1 cellular context compared by ENCODE assay signal in the genomic region with DNA sequence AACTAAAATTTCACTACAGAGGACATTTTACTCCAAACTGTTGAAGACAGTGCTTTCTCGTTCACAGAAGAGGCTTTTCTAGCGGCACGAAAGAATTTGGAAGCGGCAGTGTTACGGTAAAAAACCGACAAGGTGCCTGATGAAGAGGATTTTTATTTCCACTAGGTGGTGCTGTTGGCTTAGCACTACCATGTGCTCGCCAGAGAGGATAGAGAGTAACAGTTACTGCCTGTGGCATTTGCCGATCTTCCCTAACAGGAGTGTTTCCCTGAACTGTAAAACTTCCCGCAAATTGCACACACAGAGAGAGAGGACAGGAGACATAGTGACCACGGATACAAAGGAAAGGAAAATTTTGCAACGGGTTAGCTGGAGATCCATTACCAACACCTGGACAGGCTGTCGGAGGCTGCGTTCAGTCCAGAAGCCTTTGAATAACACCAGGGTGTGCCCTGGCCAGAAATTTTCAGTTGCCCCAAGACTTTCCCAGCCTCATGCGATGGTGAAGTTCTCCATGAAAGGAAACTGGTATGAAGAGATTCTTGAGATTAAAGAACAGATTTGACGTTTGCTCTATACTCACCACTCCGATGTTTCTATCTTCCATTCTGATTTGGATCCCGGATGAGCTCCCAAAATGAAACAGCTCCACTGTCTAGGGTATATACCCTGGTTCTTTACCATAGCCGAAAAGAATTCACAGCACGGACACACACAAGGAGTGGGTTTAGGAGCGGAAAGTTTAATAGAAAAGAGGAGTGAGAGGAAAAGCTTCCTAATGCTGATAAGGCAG.
TF ChIP-seq lines count a peak whose summit lies in the region.

No MANE protein-coding gene starts in this region.

TF ChIP-seq in HEK293, 187 proteins besides CTCF, POLR2A, EP300 and RAD21 (continued from another document):
- TF ChIP-seq, protein P1, sequence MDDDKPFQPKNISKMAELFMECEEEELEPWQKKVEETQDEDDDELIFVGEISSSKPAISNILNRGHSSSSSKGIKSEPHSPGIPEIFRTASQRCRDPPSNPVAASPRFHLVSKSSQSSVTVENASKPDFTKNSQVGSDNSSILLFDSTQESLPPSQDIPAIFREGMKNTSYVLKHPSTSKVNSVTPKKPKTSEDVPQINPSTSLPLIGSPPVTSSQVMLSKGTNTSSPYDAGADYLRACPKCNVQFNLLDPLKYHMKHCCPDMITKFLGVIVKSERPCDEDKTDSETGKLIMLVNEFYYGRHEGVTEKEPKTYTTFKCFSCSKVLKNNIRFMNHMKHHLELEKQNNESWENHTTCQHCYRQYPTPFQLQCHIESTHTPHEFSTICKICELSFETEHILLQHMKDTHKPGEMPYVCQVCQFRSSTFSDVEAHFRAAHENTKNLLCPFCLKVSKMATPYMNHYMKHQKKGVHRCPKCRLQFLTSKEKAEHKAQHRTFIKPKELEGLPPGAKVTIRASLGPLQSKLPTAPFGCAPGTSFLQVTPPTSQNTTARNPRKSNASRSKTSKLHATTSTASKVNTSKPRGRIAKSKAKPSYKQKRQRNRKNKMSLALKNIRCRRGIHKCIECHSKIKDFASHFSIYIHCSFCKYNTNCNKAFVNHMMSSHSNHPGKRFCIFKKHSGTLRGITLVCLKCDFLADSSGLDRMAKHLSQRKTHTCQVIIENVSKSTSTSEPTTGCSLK (tag by site-specific recombination; IDR thresholded peaks at IDR 0.05) = no peak
- TF ChIP-seq ZNF354C (tag by site-specific recombination; IDR thresholded peaks at IDR 0.05; ENCODE audit: borderline replicate concordance, low read depth) = no peak
- peak; percentile 100 for TF ChIP-seq ZNF2 (tag by site-specific recombination; IDR thresholded peaks at IDR 0.05)
- TF ChIP-seq KLF8 (tag by site-specific recombination; IDR thresholded peaks at IDR 0.05) = no peak
- TF ChIP-seq HOXD13 (CRISPR knock-in tag; IDR thresholded peaks at IDR 0.05; ENCODE audit: borderline replicate concordance) = no peak
- no peak for TF ChIP-seq ZNF777 (tag by site-specific recombination; IDR thresholded peaks at IDR 0.05; ENCODE audit: borderline replicate concordance)
- no peak for TF ChIP-seq ZNF701 (tag by site-specific recombination; IDR thresholded peaks at IDR 0.05)
- TF ChIP-seq ZNF114 (tag by site-specific recombination; IDR thresholded peaks at IDR 0.05) = no peak
- no peak for TF ChIP-seq ZNF175 (tag by site-specific recombination; IDR thresholded peaks at IDR 0.05)
- no peak for TF ChIP-seq ZNF544 (tag by site-specific recombination; IDR thresholded peaks at IDR 0.05)
- TF ChIP-seq ZNF660 (tag by site-specific recombination; IDR thresholded peaks at IDR 0.05) = 0 out of 2 replicates have a peak, but pooled peaks have one; percentile 42
- TF ChIP-seq SCRT2 (tag by site-specific recombination; IDR thresholded peaks at IDR 0.05) = peak; percentile 96
- peak; percentile 75; the same call in 1 of the 2 replicates for TF ChIP-seq ZBTB48 (tag by site-specific recombination; IDR thresholded peaks at IDR 0.05)
- TF ChIP-seq ZNF654 (tag by site-specific recombination; IDR thresholded peaks at IDR 0.05; ENCODE audit: low read depth) = peak; percentile 99
- TF ChIP-seq SETDB1 (IDR thresholded peaks at IDR 0.05; ENCODE audit: insufficient read length, low read length) = peak; percentile 87
- no peak for TF ChIP-seq ZNF169 (tag by site-specific recombination; IDR thresholded peaks at IDR 0.05)
- no peak for TF ChIP-seq ZBTB8A (tag by site-specific recombination; IDR thresholded peaks at IDR 0.05)
- peak; percentile 68; the same call in 1 of the 2 replicates for TF ChIP-seq ZNF600 (tag by site-specific recombination; IDR thresholded peaks at IDR 0.05)
- TF ChIP-seq ZNF394 (tag by site-specific recombination; IDR thresholded peaks at IDR 0.05; ENCODE audit: borderline replicate concordance) = no peak; the same call in 1 of the 2 replicates
- TF ChIP-seq ZNF521 (tag by site-specific recombination; IDR thresholded peaks at IDR 0.05) = no peak
- TF ChIP-seq ZNF350 (tag by site-specific recombination; IDR thresholded peaks at IDR 0.05) = no peak
- peak; percentile 39 for TF ChIP-seq ZNF335 (tag by site-specific recombination; conservative IDR thresholded peaks at IDR 0.05)
- TF ChIP-seq, protein P2, sequence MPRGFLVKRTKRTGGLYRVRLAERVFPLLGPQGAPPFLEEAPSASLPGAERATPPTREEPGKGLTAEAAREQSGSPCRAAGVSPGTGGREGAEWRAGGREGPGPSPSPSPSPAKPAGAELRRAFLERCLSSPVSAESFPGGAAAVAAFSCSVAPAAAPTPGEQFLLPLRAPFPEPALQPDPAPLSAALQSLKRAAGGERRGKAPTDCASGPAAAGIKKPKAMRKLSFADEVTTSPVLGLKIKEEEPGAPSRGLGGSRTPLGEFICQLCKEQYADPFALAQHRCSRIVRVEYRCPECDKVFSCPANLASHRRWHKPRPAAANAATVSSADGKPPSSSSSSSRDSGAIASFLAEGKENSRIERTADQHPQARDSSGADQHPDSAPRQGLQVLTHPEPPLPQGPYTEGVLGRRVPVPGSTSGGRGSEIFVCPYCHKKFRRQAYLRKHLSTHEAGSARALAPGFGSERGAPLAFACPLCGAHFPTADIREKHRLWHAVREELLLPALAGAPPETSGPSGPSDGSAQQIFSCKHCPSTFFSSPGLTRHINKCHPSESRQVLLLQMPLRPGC (tag by site-specific recombination; IDR thresholded peaks at IDR 0.05) = no peak
- no peak for TF ChIP-seq ZNF140 (tag by site-specific recombination; IDR thresholded peaks at IDR 0.05)
- TF ChIP-seq, protein P3, sequence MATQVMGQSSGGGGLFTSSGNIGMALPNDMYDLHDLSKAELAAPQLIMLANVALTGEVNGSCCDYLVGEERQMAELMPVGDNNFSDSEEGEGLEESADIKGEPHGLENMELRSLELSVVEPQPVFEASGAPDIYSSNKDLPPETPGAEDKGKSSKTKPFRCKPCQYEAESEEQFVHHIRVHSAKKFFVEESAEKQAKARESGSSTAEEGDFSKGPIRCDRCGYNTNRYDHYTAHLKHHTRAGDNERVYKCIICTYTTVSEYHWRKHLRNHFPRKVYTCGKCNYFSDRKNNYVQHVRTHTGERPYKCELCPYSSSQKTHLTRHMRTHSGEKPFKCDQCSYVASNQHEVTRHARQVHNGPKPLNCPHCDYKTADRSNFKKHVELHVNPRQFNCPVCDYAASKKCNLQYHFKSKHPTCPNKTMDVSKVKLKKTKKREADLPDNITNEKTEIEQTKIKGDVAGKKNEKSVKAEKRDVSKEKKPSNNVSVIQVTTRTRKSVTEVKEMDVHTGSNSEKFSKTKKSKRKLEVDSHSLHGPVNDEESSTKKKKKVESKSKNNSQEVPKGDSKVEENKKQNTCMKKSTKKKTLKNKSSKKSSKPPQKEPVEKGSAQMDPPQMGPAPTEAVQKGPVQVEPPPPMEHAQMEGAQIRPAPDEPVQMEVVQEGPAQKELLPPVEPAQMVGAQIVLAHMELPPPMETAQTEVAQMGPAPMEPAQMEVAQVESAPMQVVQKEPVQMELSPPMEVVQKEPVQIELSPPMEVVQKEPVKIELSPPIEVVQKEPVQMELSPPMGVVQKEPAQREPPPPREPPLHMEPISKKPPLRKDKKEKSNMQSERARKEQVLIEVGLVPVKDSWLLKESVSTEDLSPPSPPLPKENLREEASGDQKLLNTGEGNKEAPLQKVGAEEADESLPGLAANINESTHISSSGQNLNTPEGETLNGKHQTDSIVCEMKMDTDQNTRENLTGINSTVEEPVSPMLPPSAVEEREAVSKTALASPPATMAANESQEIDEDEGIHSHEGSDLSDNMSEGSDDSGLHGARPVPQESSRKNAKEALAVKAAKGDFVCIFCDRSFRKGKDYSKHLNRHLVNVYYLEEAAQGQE (tag by site-specific recombination; IDR thresholded peaks at IDR 0.05) = no peak
